1 cellular context compared by ENCODE assay signal in the genomic region with DNA sequence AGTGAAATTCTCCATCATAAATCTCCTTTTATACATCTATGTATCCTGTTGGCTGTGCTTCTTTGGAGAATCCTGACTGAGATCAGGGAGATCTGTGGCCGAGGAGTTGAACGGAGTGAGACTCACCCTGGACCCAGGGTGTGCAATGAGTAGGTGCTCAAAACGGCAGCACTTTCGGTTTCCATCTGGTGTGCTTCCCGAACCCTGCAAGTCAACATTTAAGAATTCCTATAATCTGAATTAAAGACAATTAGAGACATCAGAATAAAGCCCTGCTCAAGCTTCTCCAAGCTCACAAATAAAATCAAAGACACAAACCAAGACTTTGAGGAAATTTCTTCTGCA.
TF ChIP-seq lines count a peak whose summit lies in the region.

No MANE protein-coding gene starts in this region.

TF ChIP-seq in IMR-90, 13 proteins besides CTCF, POLR2A, EP300 and RAD21:
- TF ChIP-seq CHD1 (IDR thresholded peaks at IDR 0.05; ENCODE audit: low read depth, low read length) (no peak), BHLHE40 (IDR thresholded peaks at IDR 0.05; ENCODE audit: low read depth, low read length) (no peak), CEBPB (IDR thresholded peaks at IDR 0.05; ENCODE audit: low read depth, low read length) (no peak), RCOR1 (IDR thresholded peaks at IDR 0.05; ENCODE audit: insufficient replicate concordance, low read length) (no peak), RFX5 (IDR thresholded peaks at IDR 0.05; ENCODE audit: low read depth, low read length) (no peak), MXI1 (IDR thresholded peaks at IDR 0.05; ENCODE audit: borderline replicate concordance, low read depth, low read length) (no peak), SMC3 (IDR thresholded peaks at IDR 0.05; ENCODE audit: low read depth, low read length) (no peak), MAZ (IDR thresholded peaks at IDR 0.05; ENCODE audit: borderline replicate concordance, low read depth, low read length) (no peak)
- TF ChIP-seq, protein P1, sequence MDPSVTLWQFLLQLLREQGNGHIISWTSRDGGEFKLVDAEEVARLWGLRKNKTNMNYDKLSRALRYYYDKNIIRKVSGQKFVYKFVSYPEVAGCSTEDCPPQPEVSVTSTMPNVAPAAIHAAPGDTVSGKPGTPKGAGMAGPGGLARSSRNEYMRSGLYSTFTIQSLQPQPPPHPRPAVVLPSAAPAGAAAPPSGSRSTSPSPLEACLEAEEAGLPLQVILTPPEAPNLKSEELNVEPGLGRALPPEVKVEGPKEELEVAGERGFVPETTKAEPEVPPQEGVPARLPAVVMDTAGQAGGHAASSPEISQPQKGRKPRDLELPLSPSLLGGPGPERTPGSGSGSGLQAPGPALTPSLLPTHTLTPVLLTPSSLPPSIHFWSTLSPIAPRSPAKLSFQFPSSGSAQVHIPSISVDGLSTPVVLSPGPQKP (IDR thresholded peaks at IDR 0.05; ENCODE audit: borderline replicate concordance, low read depth, low read length), result no peak
TF ChIP-seq in IMR-90: peak in this region for 0.
